Comparison of ENCODE assay signal across 1 cellular context in the genomic region with DNA sequence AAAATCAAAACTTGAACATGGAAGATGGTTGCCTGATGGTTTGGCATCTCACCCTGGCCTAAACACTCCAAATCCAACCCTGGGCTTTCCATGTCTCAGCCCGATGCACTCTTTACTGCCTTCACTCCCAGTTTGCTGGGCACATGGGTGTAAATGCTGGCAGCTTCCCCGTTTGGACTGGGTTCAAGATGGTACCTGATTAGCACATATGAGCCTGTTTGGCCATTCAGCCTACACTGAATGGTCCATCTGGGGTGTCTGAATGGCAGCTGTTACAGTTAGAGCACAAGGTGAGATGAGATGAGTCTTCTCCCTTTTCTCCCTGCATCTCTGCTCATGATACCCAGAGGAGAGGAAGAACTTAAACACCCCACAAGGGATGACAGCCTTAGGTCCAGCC.
TF ChIP-seq lines count a peak whose summit lies in the region.

No MANE protein-coding gene starts in this region.

TF ChIP-seq in HepG2, 621 proteins besides CTCF, POLR2A, EP300 and RAD21:
- TF ChIP-seq, protein P1, sequence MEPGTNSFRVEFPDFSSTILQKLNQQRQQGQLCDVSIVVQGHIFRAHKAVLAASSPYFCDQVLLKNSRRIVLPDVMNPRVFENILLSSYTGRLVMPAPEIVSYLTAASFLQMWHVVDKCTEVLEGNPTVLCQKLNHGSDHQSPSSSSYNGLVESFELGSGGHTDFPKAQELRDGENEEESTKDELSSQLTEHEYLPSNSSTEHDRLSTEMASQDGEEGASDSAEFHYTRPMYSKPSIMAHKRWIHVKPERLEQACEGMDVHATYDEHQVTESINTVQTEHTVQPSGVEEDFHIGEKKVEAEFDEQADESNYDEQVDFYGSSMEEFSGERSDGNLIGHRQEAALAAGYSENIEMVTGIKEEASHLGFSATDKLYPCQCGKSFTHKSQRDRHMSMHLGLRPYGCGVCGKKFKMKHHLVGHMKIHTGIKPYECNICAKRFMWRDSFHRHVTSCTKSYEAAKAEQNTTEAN (CRISPR knock-in tag; conservative IDR thresholded peaks at IDR 0.05): no peak
- TF ChIP-seq NR2F6 (IDR thresholded peaks at IDR 0.05) (no peak), NR2F6 (CRISPR knock-in tag; IDR thresholded peaks at IDR 0.05) (no peak)
